Comparison of ENCODE assay signal across 1 cellular context in the genomic region with DNA sequence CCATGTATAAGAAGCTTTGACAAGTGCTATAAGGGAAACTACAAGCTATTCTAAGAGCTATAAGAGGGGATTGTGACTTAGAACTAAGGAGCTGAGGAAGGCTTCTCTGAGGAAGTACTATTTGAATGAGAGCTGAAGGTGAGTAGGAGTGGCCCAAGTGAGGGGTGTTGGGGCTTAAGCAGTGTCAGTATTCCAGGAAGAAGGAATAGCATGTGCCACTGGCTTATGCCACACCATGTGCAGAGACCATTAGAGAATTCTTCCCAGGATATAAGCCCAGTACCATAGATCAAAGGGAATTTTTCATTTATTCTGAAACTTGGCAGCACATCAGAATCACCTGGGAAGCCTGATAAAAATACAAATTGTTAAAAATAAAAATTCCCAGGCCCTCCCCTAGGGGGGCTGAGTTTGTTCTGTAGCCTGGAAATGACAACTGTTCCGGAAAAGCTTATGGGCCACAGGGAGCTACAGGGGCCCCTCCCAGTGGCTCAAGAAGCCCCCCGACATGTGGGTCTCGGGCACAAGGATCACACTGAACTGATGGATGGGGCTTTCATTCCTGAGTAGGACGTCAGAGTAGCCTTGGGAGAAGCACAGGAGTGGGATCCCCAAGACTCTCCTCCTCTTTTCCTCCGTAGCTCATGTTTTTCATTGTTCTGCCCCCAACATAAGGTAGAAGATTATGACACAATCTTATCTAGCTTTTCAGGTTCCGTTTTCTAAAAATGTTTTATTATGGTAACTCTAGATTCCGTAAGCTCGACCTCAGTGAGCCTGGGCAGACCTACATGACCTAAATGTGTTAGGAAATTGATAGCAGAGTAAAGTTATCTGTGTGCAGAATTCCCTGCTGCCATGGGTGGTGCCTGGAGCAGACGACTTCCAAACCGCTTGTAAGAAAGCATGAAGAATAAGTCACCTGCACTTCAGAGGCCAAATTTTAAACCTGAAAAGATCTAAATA.
A peak's percentile ranks its signal among the peaks of the same experiment; 100 is the strongest.
TF ChIP-seq lines count a peak whose summit lies in the region.

No MANE protein-coding gene starts in this region.

TF ChIP-seq in K562, 482 proteins besides CTCF, POLR2A, EP300 and RAD21 (continued from another document and continues in another):
- TF ChIP-seq, protein P1, sequence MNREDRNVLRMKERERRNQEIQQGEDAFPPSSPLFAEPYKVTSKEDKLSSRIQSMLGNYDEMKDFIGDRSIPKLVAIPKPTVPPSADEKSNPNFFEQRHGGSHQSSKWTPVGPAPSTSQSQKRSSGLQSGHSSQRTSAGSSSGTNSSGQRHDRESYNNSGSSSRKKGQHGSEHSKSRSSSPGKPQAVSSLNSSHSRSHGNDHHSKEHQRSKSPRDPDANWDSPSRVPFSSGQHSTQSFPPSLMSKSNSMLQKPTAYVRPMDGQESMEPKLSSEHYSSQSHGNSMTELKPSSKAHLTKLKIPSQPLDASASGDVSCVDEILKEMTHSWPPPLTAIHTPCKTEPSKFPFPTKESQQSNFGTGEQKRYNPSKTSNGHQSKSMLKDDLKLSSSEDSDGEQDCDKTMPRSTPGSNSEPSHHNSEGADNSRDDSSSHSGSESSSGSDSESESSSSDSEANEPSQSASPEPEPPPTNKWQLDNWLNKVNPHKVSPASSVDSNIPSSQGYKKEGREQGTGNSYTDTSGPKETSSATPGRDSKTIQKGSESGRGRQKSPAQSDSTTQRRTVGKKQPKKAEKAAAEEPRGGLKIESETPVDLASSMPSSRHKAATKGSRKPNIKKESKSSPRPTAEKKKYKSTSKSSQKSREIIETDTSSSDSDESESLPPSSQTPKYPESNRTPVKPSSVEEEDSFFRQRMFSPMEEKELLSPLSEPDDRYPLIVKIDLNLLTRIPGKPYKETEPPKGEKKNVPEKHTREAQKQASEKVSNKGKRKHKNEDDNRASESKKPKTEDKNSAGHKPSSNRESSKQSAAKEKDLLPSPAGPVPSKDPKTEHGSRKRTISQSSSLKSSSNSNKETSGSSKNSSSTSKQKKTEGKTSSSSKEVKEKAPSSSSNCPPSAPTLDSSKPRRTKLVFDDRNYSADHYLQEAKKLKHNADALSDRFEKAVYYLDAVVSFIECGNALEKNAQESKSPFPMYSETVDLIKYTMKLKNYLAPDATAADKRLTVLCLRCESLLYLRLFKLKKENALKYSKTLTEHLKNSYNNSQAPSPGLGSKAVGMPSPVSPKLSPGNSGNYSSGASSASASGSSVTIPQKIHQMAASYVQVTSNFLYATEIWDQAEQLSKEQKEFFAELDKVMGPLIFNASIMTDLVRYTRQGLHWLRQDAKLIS (CRISPR knock-in tag; IDR thresholded peaks at IDR 0.05), result 0 out of 2 replicates have a peak, but pooled peaks have one; percentile 38
- TF ChIP-seq TOE1 (IDR thresholded peaks at IDR 0.05; ENCODE audit: borderline replicate concordance) (no peak), TOE1 (CRISPR knock-in tag; IDR thresholded peaks at IDR 0.05; ENCODE audit: borderline replicate concordance, low read depth) (no peak), POLR2AphosphoS5 (IDR thresholded peaks at IDR 0.05; ENCODE audit: control insufficient read depth, insufficient read depth, low read depth, low read length) (peak; percentile 80), SIX5 (IDR thresholded peaks at IDR 0.05; ENCODE audit: borderline replicate concordance in 1 of 2, insufficient read depth in 1 of 2, low read depth in 1 of 2, low read length in 2 of 2) (no peak), SNRNP70 (optimal IDR thresholded peaks at IDR 0.05; ENCODE audit: low read depth, low read length) (no peak), TFAM (CRISPR knock-in tag; conservative IDR thresholded peaks at IDR 0.05) (no peak), ATF7 (IDR thresholded peaks at IDR 0.05) (0 out of 2 replicates have a peak, but pooled peaks have one; percentile 24), ZNF584 (CRISPR knock-in tag; IDR thresholded peaks at IDR 0.05; ENCODE audit: low read depth) (no peak), IRF2 (CRISPR knock-in tag; IDR thresholded peaks at IDR 0.05) (no peak), HDAC1 (IDR thresholded peaks at IDR 0.05) (no peak; a peak in 1 of 4 replicates), PHB2 (IDR thresholded peaks at IDR 0.05; ENCODE audit: low read depth) (peak; percentile 60), TCFL5 (CRISPR knock-in tag; conservative IDR thresholded peaks at IDR 0.05) (no peak), GATA2 (CRISPR knock-in tag; IDR thresholded peaks at IDR 0.05) (peak; percentile 76), EZH2 (IDR thresholded peaks at IDR 0.05; ENCODE audit: borderline replicate concordance, low read depth, low read length) (no peak), DPF2 (IDR thresholded peaks at IDR 0.05) (peak; percentile 82), BHLHE40 (IDR thresholded peaks at IDR 0.05; ENCODE audit: low read length) (peak; percentile 38; the same call in 1 of the 2 replicates), ZNF707 (CRISPR knock-in tag; conservative IDR thresholded peaks at IDR 0.05) (no peak)
- TF ChIP-seq, protein P2, sequence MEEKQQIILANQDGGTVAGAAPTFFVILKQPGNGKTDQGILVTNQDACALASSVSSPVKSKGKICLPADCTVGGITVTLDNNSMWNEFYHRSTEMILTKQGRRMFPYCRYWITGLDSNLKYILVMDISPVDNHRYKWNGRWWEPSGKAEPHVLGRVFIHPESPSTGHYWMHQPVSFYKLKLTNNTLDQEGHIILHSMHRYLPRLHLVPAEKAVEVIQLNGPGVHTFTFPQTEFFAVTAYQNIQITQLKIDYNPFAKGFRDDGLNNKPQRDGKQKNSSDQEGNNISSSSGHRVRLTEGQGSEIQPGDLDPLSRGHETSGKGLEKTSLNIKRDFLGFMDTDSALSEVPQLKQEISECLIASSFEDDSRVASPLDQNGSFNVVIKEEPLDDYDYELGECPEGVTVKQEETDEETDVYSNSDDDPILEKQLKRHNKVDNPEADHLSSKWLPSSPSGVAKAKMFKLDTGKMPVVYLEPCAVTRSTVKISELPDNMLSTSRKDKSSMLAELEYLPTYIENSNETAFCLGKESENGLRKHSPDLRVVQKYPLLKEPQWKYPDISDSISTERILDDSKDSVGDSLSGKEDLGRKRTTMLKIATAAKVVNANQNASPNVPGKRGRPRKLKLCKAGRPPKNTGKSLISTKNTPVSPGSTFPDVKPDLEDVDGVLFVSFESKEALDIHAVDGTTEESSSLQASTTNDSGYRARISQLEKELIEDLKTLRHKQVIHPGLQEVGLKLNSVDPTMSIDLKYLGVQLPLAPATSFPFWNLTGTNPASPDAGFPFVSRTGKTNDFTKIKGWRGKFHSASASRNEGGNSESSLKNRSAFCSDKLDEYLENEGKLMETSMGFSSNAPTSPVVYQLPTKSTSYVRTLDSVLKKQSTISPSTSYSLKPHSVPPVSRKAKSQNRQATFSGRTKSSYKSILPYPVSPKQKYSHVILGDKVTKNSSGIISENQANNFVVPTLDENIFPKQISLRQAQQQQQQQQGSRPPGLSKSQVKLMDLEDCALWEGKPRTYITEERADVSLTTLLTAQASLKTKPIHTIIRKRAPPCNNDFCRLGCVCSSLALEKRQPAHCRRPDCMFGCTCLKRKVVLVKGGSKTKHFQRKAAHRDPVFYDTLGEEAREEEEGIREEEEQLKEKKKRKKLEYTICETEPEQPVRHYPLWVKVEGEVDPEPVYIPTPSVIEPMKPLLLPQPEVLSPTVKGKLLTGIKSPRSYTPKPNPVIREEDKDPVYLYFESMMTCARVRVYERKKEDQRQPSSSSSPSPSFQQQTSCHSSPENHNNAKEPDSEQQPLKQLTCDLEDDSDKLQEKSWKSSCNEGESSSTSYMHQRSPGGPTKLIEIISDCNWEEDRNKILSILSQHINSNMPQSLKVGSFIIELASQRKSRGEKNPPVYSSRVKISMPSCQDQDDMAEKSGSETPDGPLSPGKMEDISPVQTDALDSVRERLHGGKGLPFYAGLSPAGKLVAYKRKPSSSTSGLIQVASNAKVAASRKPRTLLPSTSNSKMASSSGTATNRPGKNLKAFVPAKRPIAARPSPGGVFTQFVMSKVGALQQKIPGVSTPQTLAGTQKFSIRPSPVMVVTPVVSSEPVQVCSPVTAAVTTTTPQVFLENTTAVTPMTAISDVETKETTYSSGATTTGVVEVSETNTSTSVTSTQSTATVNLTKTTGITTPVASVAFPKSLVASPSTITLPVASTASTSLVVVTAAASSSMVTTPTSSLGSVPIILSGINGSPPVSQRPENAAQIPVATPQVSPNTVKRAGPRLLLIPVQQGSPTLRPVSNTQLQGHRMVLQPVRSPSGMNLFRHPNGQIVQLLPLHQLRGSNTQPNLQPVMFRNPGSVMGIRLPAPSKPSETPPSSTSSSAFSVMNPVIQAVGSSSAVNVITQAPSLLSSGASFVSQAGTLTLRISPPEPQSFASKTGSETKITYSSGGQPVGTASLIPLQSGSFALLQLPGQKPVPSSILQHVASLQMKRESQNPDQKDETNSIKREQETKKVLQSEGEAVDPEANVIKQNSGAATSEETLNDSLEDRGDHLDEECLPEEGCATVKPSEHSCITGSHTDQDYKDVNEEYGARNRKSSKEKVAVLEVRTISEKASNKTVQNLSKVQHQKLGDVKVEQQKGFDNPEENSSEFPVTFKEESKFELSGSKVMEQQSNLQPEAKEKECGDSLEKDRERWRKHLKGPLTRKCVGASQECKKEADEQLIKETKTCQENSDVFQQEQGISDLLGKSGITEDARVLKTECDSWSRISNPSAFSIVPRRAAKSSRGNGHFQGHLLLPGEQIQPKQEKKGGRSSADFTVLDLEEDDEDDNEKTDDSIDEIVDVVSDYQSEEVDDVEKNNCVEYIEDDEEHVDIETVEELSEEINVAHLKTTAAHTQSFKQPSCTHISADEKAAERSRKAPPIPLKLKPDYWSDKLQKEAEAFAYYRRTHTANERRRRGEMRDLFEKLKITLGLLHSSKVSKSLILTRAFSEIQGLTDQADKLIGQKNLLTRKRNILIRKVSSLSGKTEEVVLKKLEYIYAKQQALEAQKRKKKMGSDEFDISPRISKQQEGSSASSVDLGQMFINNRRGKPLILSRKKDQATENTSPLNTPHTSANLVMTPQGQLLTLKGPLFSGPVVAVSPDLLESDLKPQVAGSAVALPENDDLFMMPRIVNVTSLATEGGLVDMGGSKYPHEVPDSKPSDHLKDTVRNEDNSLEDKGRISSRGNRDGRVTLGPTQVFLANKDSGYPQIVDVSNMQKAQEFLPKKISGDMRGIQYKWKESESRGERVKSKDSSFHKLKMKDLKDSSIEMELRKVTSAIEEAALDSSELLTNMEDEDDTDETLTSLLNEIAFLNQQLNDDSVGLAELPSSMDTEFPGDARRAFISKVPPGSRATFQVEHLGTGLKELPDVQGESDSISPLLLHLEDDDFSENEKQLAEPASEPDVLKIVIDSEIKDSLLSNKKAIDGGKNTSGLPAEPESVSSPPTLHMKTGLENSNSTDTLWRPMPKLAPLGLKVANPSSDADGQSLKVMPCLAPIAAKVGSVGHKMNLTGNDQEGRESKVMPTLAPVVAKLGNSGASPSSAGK (IDR thresholded peaks at IDR 0.05), result no peak
- TF ChIP-seq, protein P3, sequence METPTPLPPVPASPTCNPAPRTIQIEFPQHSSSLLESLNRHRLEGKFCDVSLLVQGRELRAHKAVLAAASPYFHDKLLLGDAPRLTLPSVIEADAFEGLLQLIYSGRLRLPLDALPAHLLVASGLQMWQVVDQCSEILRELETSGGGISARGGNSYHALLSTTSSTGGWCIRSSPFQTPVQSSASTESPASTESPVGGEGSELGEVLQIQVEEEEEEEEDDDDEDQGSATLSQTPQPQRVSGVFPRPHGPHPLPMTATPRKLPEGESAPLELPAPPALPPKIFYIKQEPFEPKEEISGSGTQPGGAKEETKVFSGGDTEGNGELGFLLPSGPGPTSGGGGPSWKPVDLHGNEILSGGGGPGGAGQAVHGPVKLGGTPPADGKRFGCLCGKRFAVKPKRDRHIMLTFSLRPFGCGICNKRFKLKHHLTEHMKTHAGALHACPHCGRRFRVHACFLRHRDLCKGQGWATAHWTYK (CRISPR knock-in tag; IDR thresholded peaks at IDR 0.05), result no peak
- TF ChIP-seq, protein P4, sequence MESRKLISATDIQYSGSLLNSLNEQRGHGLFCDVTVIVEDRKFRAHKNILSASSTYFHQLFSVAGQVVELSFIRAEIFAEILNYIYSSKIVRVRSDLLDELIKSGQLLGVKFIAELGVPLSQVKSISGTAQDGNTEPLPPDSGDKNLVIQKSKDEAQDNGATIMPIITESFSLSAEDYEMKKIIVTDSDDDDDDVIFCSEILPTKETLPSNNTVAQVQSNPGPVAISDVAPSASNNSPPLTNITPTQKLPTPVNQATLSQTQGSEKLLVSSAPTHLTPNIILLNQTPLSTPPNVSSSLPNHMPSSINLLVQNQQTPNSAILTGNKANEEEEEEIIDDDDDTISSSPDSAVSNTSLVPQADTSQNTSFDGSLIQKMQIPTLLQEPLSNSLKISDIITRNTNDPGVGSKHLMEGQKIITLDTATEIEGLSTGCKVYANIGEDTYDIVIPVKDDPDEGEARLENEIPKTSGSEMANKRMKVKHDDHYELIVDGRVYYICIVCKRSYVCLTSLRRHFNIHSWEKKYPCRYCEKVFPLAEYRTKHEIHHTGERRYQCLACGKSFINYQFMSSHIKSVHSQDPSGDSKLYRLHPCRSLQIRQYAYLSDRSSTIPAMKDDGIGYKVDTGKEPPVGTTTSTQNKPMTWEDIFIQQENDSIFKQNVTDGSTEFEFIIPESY (CRISPR knock-in tag; IDR thresholded peaks at IDR 0.05), result no peak
- TF ChIP-seq, protein P5, sequence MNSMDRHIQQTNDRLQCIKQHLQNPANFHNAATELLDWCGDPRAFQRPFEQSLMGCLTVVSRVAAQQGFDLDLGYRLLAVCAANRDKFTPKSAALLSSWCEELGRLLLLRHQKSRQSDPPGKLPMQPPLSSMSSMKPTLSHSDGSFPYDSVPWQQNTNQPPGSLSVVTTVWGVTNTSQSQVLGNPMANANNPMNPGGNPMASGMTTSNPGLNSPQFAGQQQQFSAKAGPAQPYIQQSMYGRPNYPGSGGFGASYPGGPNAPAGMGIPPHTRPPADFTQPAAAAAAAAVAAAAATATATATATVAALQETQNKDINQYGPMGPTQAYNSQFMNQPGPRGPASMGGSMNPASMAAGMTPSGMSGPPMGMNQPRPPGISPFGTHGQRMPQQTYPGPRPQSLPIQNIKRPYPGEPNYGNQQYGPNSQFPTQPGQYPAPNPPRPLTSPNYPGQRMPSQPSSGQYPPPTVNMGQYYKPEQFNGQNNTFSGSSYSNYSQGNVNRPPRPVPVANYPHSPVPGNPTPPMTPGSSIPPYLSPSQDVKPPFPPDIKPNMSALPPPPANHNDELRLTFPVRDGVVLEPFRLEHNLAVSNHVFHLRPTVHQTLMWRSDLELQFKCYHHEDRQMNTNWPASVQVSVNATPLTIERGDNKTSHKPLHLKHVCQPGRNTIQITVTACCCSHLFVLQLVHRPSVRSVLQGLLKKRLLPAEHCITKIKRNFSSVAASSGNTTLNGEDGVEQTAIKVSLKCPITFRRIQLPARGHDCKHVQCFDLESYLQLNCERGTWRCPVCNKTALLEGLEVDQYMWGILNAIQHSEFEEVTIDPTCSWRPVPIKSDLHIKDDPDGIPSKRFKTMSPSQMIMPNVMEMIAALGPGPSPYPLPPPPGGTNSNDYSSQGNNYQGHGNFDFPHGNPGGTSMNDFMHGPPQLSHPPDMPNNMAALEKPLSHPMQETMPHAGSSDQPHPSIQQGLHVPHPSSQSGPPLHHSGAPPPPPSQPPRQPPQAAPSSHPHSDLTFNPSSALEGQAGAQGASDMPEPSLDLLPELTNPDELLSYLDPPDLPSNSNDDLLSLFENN (IDR thresholded peaks at IDR 0.05; ENCODE audit: low read depth in 2 of 2, low read length in 2 of 2), result 0 out of 4 replicates have a peak, but pooled peaks of 1 of the 2 experiments have one; percentile 62
- TF ChIP-seq, protein P6, sequence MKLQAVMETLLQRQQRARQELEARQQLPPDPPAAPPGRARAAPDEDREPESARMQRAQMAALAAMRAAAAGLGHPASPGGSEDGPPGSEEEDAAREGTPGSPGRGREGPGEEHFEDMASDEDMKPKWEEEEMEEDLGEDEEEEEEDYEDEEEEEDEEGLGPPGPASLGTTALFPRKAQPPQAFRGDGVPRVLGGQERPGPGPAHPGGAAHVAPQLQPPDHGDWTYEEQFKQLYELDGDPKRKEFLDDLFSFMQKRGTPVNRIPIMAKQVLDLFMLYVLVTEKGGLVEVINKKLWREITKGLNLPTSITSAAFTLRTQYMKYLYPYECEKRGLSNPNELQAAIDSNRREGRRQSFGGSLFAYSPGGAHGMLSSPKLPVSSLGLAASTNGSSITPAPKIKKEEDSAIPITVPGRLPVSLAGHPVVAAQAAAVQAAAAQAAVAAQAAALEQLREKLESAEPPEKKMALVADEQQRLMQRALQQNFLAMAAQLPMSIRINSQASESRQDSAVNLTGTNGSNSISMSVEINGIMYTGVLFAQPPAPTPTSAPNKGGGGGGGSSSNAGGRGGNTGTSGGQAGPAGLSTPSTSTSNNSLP (IDR thresholded peaks at IDR 0.05; ENCODE audit: borderline replicate concordance, low read depth, low read length), result no peak
